Comparison of ENCODE assay signal across 1 cellular context in the genomic region with DNA sequence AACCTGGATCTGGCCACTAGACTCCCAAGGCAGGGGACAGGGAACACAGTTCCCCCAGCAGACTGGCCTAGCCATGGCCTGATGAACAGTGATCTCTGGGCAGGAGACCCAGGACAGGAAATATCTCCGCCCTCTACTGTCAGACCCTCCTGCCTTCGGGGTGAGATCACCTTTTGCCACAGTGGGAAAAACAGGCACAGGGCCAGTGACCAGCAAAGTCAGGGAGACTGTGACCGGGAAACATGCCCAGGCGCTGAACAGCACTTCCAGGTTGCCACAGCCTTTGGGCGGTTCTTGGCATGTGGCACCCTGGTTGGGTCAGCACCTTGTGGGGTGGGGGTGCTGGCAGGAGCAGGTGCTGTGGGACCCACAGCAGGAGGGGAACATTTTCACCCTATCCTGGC.
TF ChIP-seq lines count a peak whose summit lies in the region.

No MANE protein-coding gene starts in this region.

TF ChIP-seq in GM12891, 5 proteins besides CTCF, POLR2A, EP300 and RAD21:
- no peak for TF ChIP-seq PAX5 (IDR thresholded peaks at IDR 0.05; ENCODE audit: insufficient read depth, low read length, severe bottlenecking)
- TF ChIP-seq TAF1 (IDR thresholded peaks at IDR 0.05; ENCODE audit: low read depth, low read length) = no peak
- TF ChIP-seq POLR2AphosphoS5 (IDR thresholded peaks at IDR 0.05; ENCODE audit: low read depth, low read length) = no peak
- no peak for TF ChIP-seq SPI1 (IDR thresholded peaks at IDR 0.05; ENCODE audit: low read depth, low read length)
- no peak for TF ChIP-seq POU2F2 (IDR thresholded peaks at IDR 0.05; ENCODE audit: low read depth, low read length)
